37 cellular contexts compared by ENCODE assay signal in genomic region chr7:136072447-136072846, GRCh38.
DNase-seq lines count a peak whose midpoint lies in the region; ATAC-seq, FAIRE-seq and TF ChIP-seq lines count a peak whose summit lies in the region.
"Had no signal": no experiment of that assay in that cellular context is flagged by ENCODE, and none has a peak within 500 bp of the region (broad histone marks: within the 10 kb centered on the region; RNA-seq: fewer than 3 reads in every experiment).

No MANE protein-coding gene starts in this region.

- in situ Hi-C loops in K562 (cut with MboI) = no loop called here

- no peak overlapping the region for H3K23ac ChIP-seq in mesendoderm (ENCODE audit: low read length)
- H3K23ac ChIP-seq in H9 (ENCODE audit: insufficient read length, low read depth, low read length) = no peak overlapping the region

- H3K36me3 ChIP-seq in K562 (ENCODE audit: control insufficient read depth, insufficient read depth, low read length) (no peaks in the 10 kb centered on the region; the same call in 2 of the 3 replicates), mesendoderm (ENCODE audit: control insufficient read depth, insufficient read depth, low read length) (no peaks in the 10 kb centered on the region), neural cell (ENCODE audit: insufficient read depth, low read length) (no peaks in the 10 kb centered on the region), tibial artery (no peaks in the 10 kb centered on the region)
- H3K36me3 ChIP-seq: BE2C; BLaER1; BLaER1 treated with 17β-estradiol and CSF1 and Interleukin-3, amounts not matched to agents 10 nM and 100 nM had no signal

- BruUV-seq in K562 (replicated peaks; lab: Mats Ljungman, UMichigan) = no TSS peak

- H2BK20ac ChIP-seq in H9 (ENCODE audit: low read depth, low read length, poor library complexity, severe bottlenecking) = no peak overlapping the region

- intact Hi-C loops in K562 (cut with micrococcal nuclease) (no loop called here), tibial artery (cut with DNase I; ENCODE audit: low total_unique reads) (no loop called here)

- H3K18ac ChIP-seq in mesendoderm (ENCODE audit: low read length) (no peak overlapping the region), H9 (ENCODE audit: insufficient read length, low read depth, low read length) (no peak overlapping the region)

- H3K56ac ChIP-seq in mesendoderm (ENCODE audit: low read length) = no peak overlapping the region
- H3K56ac ChIP-seq in H9 (ENCODE audit: insufficient read length, low read depth, low read length) = no peak overlapping the region

- H3K79me2 ChIP-seq in K562 (ENCODE audit: control insufficient read depth, insufficient read depth, low read length) (no peaks in the 10 kb centered on the region), mesendoderm (ENCODE audit: control insufficient read depth, insufficient read depth, low read length) (no peaks in the 10 kb centered on the region), neural cell (replicated peaks; ENCODE audit: insufficient read depth, low read length) (no peaks in the 10 kb centered on the region), H9 (ENCODE audit: insufficient read depth, low read length) (no peaks in the 10 kb centered on the region)

- H3K9ac ChIP-seq in K562 (ENCODE audit: insufficient read depth in 1 of 2, low read depth in 2 of 2, low read length in 2 of 2) (no peak overlapping the region), mesendoderm (ENCODE audit: low read length) (no peak overlapping the region), neural cell (ENCODE audit: low read length) (no peak overlapping the region), H9 (ENCODE audit: extremely low read depth, insufficient read length, low read length) (no peak overlapping the region)
- H3K9ac ChIP-seq: BLaER1; BLaER1 treated with 17β-estradiol and CSF1 and Interleukin-3, amounts not matched to agents 10 nM and 100 nM had no signal

- H3F3A ChIP-seq in neural cell (ENCODE audit: insufficient read depth, low read length, poor library complexity, severe bottlenecking) = no peaks in the 10 kb centered on the region

- POLR2A ChIA-PET in K562 (lab: Yijun Ruan, JAX) = interaction anchor here (1.4 kb wide), 1 partner anchor 10 kb away, joined by 4 read pairs; no protein-coding TSS in a partner anchor

- H3K23me2 ChIP-seq in H9 (ENCODE audit: insufficient read length, low read depth, low read length, poor library complexity, severe bottlenecking) = no peaks in the 10 kb centered on the region

- no peak for DNase-seq in K562 (ENCODE audit: extremely low read depth in 1 of 4, low spot score in 3 of 4)
- DNase-seq in mesendoderm = peak; percentile 62
- no peak for DNase-seq in stimulated activated naive B cell treated with anti-CD40 and anti-IgM and Interleukin-4, amounts not matched to agents 10 μg/mL and 1 μg/mL and 100 μg/mL, for 72 hours
- DNase-seq in tibial artery = no peak
- no peak for DNase-seq in H9
- no peak for DNase-seq in amygdala (lab: John Stamatoyannopoulos, UW)
- no peak for DNase-seq in mucosa of gallbladder (ENCODE audit: low spot score)
- DNase-seq: 8988T; ACHN; AML-193; BE2C; C1 segment of cervical spinal cord; Caco-2; Calu3; CD4-positive, alpha-beta memory T cell; CD4-positive, alpha-beta T cell; CD4-positive, CD25-positive, alpha-beta regulatory T cell; CD8-positive, alpha-beta memory T cell; CD8-positive, alpha-beta T cell; COR-L47; DMS 273 treated with DMSO at 0.1 percent for 48 hours; DMS153; DMS53; DMS79; DMS79 treated with DMSO at 0.1 percent for 48 hours; DND-41; EL had no signal

- TF ChIP-seq EP300 in K562 (IDR thresholded peaks at IDR 0.05; ENCODE audit: low read length) (no peak), neural cell (conservative IDR thresholded peaks at IDR 0.05; ENCODE audit: poor library complexity, severe bottlenecking) (peak; percentile 34)

- CTCF ChIA-PET in K562 (lab: Yijun Ruan, JAX; ENCODE audit: low intra/inter-chr PET ratio) = no interaction called here

- no peak overlapping the region for H3K14ac ChIP-seq in H9 (ENCODE audit: insufficient read depth, low read length)

- H3K4me3 Mint-ChIP-seq in stimulated activated naive B cell treated with anti-CD40 and anti-IgM and Interleukin-4, amounts not matched to agents 10 μg/mL and 1 μg/mL and 100 μg/mL, for 72 hours = no peak overlapping the region
- no peak overlapping the region for H3K4me3 Mint-ChIP-seq in H9
- H3K4me3 Mint-ChIP-seq: B cell; CD14-positive monocyte; CD4-positive, alpha-beta memory T cell; CD4-positive, alpha-beta T cell; CD4-positive, CD25-positive, alpha-beta regulatory T cell; CD8-positive, alpha-beta memory T cell; CD8-positive, alpha-beta T cell had no signal

- no peak overlapping the region for H3T11ph ChIP-seq in H9 (ENCODE audit: low read length)

- no peak overlapping the region for H2BK120ac ChIP-seq in mesendoderm (ENCODE audit: low read depth, low read length)
- no peak overlapping the region for H2BK120ac ChIP-seq in H9 (ENCODE audit: low read depth, low read length, poor library complexity, severe bottlenecking)

- no peaks in the 10 kb centered on the region for H3K9me1 ChIP-seq in K562 (ENCODE audit: control insufficient read depth, insufficient read depth, low read length)

- no peak for TF ChIP-seq CTCF in K562 (IDR thresholded peaks at IDR 0.05 in 2 of 3, conservative IDR thresholded peaks at IDR 0.05 in 1 of 3; ENCODE audit: insufficient read depth in 2 of 3, low read depth in 1 of 3, low read length in 3 of 3)
- no peak for TF ChIP-seq CTCF in neural cell (IDR thresholded peaks at IDR 0.05; ENCODE audit: poor library complexity, severe bottlenecking)
- no peak for TF ChIP-seq CTCF in tibial artery (IDR thresholded peaks at IDR 0.05)
- no peak for TF ChIP-seq CTCF in H9 (conservative IDR thresholded peaks at IDR 0.05)

- TF ChIP-seq RAD21 in K562 (CRISPR knock-in tag; conservative IDR thresholded peaks at IDR 0.05 in 1 of 2, IDR thresholded peaks at IDR 0.05 in 1 of 2) = no peak
- no peak for TF ChIP-seq RAD21 in neural cell (conservative IDR thresholded peaks at IDR 0.05)

- no peaks in the 10 kb centered on the region for H3K9me3 Mint-ChIP-seq in stimulated activated naive B cell treated with anti-CD40 and anti-IgM and Interleukin-4, amounts not matched to agents 10 μg/mL and 1 μg/mL and 100 μg/mL, for 72 hours
- H3K9me3 Mint-ChIP-seq in H9 = no peaks in the 10 kb centered on the region
- H3K9me3 Mint-ChIP-seq: CD4-positive, alpha-beta T cell; CD4-positive, CD25-positive, alpha-beta regulatory T cell; CD8-positive, alpha-beta memory T cell; CD8-positive, alpha-beta T cell had no signal

- H3K9me3 ChIP-seq in K562 (replicated peaks; ENCODE audit: control insufficient read depth, insufficient read depth, low read depth, low read length) (no peaks in the 10 kb centered on the region), neural cell (ENCODE audit: low read length) (no peaks in the 10 kb centered on the region), tibial artery (no peaks in the 10 kb centered on the region), H9 (ENCODE audit: control insufficient read depth, low read depth, low read length) (no peaks in the 10 kb centered on the region)
- H3K9me3 ChIP-seq: A549; BE2C; BLaER1; BLaER1 treated with 17β-estradiol and CSF1 and Interleukin-3, amounts not matched to agents 10 nM and 100 nM; Caco-2 had no signal

- ATAC-seq in K562 = peak; percentile 24
- no peak for ATAC-seq in stimulated activated naive B cell treated with anti-CD40 and anti-IgM and Interleukin-4, amounts not matched to agents 10 μg/mL and 1 μg/mL and 100 μg/mL, for 72 hours (replicated peaks)
- ATAC-seq: A549; CD8-positive, alpha-beta T cell had no signal

- H3K4ac ChIP-seq in mesendoderm (ENCODE audit: low read depth, low read length) (no peak overlapping the region), H9 (ENCODE audit: low read depth, low read length) (no peak overlapping the region)

- H2BK12ac ChIP-seq in H9 (ENCODE audit: insufficient read length, low read depth, low read length) = no peak overlapping the region

- peaks cover 6 to 22% of the 10 kb centered on the region in 2 experiments; a peak in 4 of 5 replicates for H3K4me1 ChIP-seq in K562 (replicated peaks in 1 of 2; ENCODE audit: control insufficient read depth in 2 of 2, insufficient read depth in 2 of 2, low read length in 2 of 2)
- H3K4me1 ChIP-seq in mesendoderm (ENCODE audit: control insufficient read depth, low read depth, low read length) = no peaks in the 10 kb centered on the region
- H3K4me1 ChIP-seq in tibial artery = no peaks in the 10 kb centered on the region
- H3K4me1 ChIP-seq in H9 (ENCODE audit: insufficient read depth, low read length) = no peaks in the 10 kb centered on the region
- H3K4me1 ChIP-seq: A549; BE2C; BLaER1; BLaER1 treated with 17β-estradiol and CSF1 and Interleukin-3, amounts not matched to agents 10 nM and 100 nM; Caco-2 had no signal

- no peaks in the 10 kb centered on the region for H3K9me2 ChIP-seq in neural cell (ENCODE audit: insufficient read depth, low read length)

- H3K79me1 ChIP-seq in mesendoderm (ENCODE audit: low read length) (no peaks in the 10 kb centered on the region), H9 (ENCODE audit: insufficient read depth, low read depth, low read length, poor library complexity, severe bottlenecking) (no peaks in the 10 kb centered on the region)

- H2BK15ac ChIP-seq in mesendoderm (replicated peaks; ENCODE audit: low read depth) (no peak overlapping the region), H9 (ENCODE audit: low read depth, low read length) (no peak overlapping the region)

- H3K27ac ChIP-seq in K562 (ENCODE audit: extremely low read depth, low read depth, low read length) = no peak overlapping the region
- no peak overlapping the region for H3K27ac ChIP-seq in mesendoderm (ENCODE audit: low read depth, low read length)
- no peak overlapping the region for H3K27ac ChIP-seq in neural cell (ENCODE audit: low read length)
- H3K27ac ChIP-seq in tibial artery = no peak overlapping the region
- no peak overlapping the region for H3K27ac ChIP-seq in H9 (ENCODE audit: insufficient read length, low read depth, low read length)
- H3K27ac ChIP-seq: 22Rv1; A549; BLaER1; BLaER1 treated with 17β-estradiol and CSF1 and Interleukin-3, amounts not matched to agents 10 nM and 100 nM; C4-2B had no signal

- H4K8ac ChIP-seq in mesendoderm (ENCODE audit: low read depth, low read length) (no peak overlapping the region), H9 (replicated peaks; ENCODE audit: insufficient read length, low read depth, low read length) (no peak overlapping the region)

- no peaks in the 10 kb centered on the region for H3K4me1 Mint-ChIP-seq in stimulated activated naive B cell treated with anti-CD40 and anti-IgM and Interleukin-4, amounts not matched to agents 10 μg/mL and 1 μg/mL and 100 μg/mL, for 72 hours
- peaks cover 4 to 6% of the 10 kb centered on the region in 2 experiments; a peak in 3 of 4 replicates for H3K4me1 Mint-ChIP-seq in H9
- H3K4me1 Mint-ChIP-seq: B cell; CD14-positive monocyte; CD4-positive, alpha-beta memory T cell; CD4-positive, CD25-positive, alpha-beta regulatory T cell; CD8-positive, alpha-beta memory T cell had no signal

- no peaks in the 10 kb centered on the region for H3K27me3 Mint-ChIP-seq in stimulated activated naive B cell treated with anti-CD40 and anti-IgM and Interleukin-4, amounts not matched to agents 10 μg/mL and 1 μg/mL and 100 μg/mL, for 72 hours
- no peaks in the 10 kb centered on the region for H3K27me3 Mint-ChIP-seq in H9 (ENCODE audit: low read depth)
- H3K27me3 Mint-ChIP-seq: B cell; CD4-positive, alpha-beta memory T cell; CD4-positive, alpha-beta T cell; CD4-positive, CD25-positive, alpha-beta regulatory T cell; CD8-positive, alpha-beta memory T cell had no signal

- H3K27ac Mint-ChIP-seq in stimulated activated naive B cell treated with anti-CD40 and anti-IgM and Interleukin-4, amounts not matched to agents 10 μg/mL and 1 μg/mL and 100 μg/mL, for 72 hours = peak overlapping the region; percentile 6
- no peak overlapping the region for H3K27ac Mint-ChIP-seq in H9
- H3K27ac Mint-ChIP-seq: B cell; CD14-positive monocyte; CD4-positive, alpha-beta memory T cell; CD4-positive, alpha-beta T cell; CD4-positive, CD25-positive, alpha-beta regulatory T cell; CD8-positive, alpha-beta memory T cell; CD8-positive, alpha-beta T cell had no signal

- FAIRE-seq in K562 (lab: Jason Lieb, UNC) = no peak
- FAIRE-seq: A204.1, A549, D721Med had no signal

- no peak overlapping the region for H3K4me2 ChIP-seq in K562 (ENCODE audit: insufficient read depth, low read length)
- H3K4me2 ChIP-seq in mesendoderm (ENCODE audit: low read length) = no peak overlapping the region
- no peak overlapping the region for H3K4me2 ChIP-seq in neural cell (ENCODE audit: low read length)
- H3K4me2 ChIP-seq in H9 (ENCODE audit: insufficient read depth, insufficient read length, low read length) = no peak overlapping the region
- H3K4me2 ChIP-seq: A549; BLaER1; BLaER1 treated with 17β-estradiol and CSF1 and Interleukin-3, amounts not matched to agents 10 nM and 100 nM had no signal

- no peaks in the 10 kb centered on the region for H4K20me1 ChIP-seq in K562 (replicated peaks; ENCODE audit: control insufficient read depth, insufficient read depth, low read length)
- H4K20me1 ChIP-seq in neural cell (ENCODE audit: insufficient read depth) = no peaks in the 10 kb centered on the region
- no peaks in the 10 kb centered on the region for H4K20me1 ChIP-seq in H9 (ENCODE audit: control insufficient read depth, insufficient read depth, insufficient read length)
- H4K20me1 ChIP-seq: BLaER1; BLaER1 treated with 17β-estradiol and CSF1 and Interleukin-3, amounts not matched to agents 10 nM and 100 nM had no signal

- H2AFZ ChIP-seq in K562 (ENCODE audit: low read depth, low read length) = peak overlapping the region; percentile 38
- no peak overlapping the region for H2AFZ ChIP-seq in neural cell (ENCODE audit: low read depth, low read length)
- H2AFZ ChIP-seq in H9 (ENCODE audit: low read length) = no peak overlapping the region

- no peak for TF ChIP-seq POLR2A in K562 (conservative IDR thresholded peaks at IDR 0.05)

- no peak overlapping the region for H4K91ac ChIP-seq in H9 (ENCODE audit: insufficient read length, low read depth, low read length)

- H2BK5ac ChIP-seq in mesendoderm (ENCODE audit: low read length) (no peak overlapping the region), H9 (ENCODE audit: insufficient read length, low read length) (no peak overlapping the region)

- 50% methylated on average over 4 of the region's 4 CpGs for WGBS in K562 (ENCODE audit: insufficient coverage, low coverage, missing lambda C conversion rate)
- WGBS in mesendoderm (ENCODE audit: extremely low coverage, insufficient coverage, low lambda C conversion rate) = no CpG with 5 or more reads among the region's 4 CpGs
- no CpG with 5 or more reads among the region's 4 CpGs for WGBS in H9 (ENCODE audit: extremely low coverage, insufficient read length, low lambda C conversion rate)

- H3K36me3 Mint-ChIP-seq in stimulated activated naive B cell treated with anti-CD40 and anti-IgM and Interleukin-4, amounts not matched to agents 10 μg/mL and 1 μg/mL and 100 μg/mL, for 72 hours = no peaks in the 10 kb centered on the region
- H3K36me3 Mint-ChIP-seq in H9 (ENCODE audit: insufficient read depth in 1 of 3, low read depth in 3 of 3) = no peaks in the 10 kb centered on the region; a peak in 1 of 7 replicates
- H3K36me3 Mint-ChIP-seq: CD14-positive monocyte; CD4-positive, CD25-positive, alpha-beta regulatory T cell; CD8-positive, alpha-beta T cell had no signal

- H4K5ac ChIP-seq in mesendoderm (ENCODE audit: low read length) (no peak overlapping the region), H9 (ENCODE audit: insufficient read length, low read depth, low read length) (no peak overlapping the region)

- no peak overlapping the region for H3K4me3 ChIP-seq in K562
- no peak overlapping the region for H3K4me3 ChIP-seq in mesendoderm (ENCODE audit: low read length)
- no peak overlapping the region for H3K4me3 ChIP-seq in neural cell (ENCODE audit: low read length)
- no peak overlapping the region for H3K4me3 ChIP-seq in tibial artery
- H3K4me3 ChIP-seq: A549; BLaER1; BLaER1 treated with 17β-estradiol and CSF1 and Interleukin-3, amounts not matched to agents 10 nM and 100 nM had no signal

- H2AK5ac ChIP-seq in mesendoderm (ENCODE audit: low read length) = no peak overlapping the region
- H2AK5ac ChIP-seq in H9 (ENCODE audit: insufficient read length, low read length) = no peak overlapping the region

- no peaks in the 10 kb centered on the region for H3K27me3 ChIP-seq in K562 (ENCODE audit: control insufficient read depth in 2 of 2, insufficient read depth in 2 of 2, low read length in 2 of 2)
- no peaks in the 10 kb centered on the region for H3K27me3 ChIP-seq in mesendoderm (ENCODE audit: insufficient read depth, low read length, poor library complexity)
- no peaks in the 10 kb centered on the region for H3K27me3 ChIP-seq in neural cell (ENCODE audit: insufficient read depth, low read depth, low read length)
- H3K27me3 ChIP-seq in tibial artery = no peaks in the 10 kb centered on the region
- no peaks in the 10 kb centered on the region for H3K27me3 ChIP-seq in H9 (ENCODE audit: insufficient read depth, low read length)
- H3K27me3 ChIP-seq: BE2C; BLaER1; BLaER1 treated with 17β-estradiol and CSF1 and Interleukin-3, amounts not matched to agents 10 nM and 100 nM had no signal
